Comparison of ENCODE assay signal across 24 cellular contexts in genomic region chr22:34427436-34427835, GRCh38.
DNase-seq lines count a peak whose midpoint lies in the region; FAIRE-seq and TF ChIP-seq lines count a peak whose summit lies in the region.
"Had no signal": no experiment of that assay in that cellular context is flagged by ENCODE, and none has a peak within 500 bp of the region (broad histone marks: within the 10 kb centered on the region; RNA-seq: fewer than 3 reads in every experiment).

No MANE protein-coding gene starts in this region.

- peaks cover 8% of the 10 kb centered on the region for H3K4me1 Mint-ChIP-seq in mesothelial cell of epicardium
- H3K4me1 Mint-ChIP-seq: CD4-positive, alpha-beta memory T cell; T-cell had no signal

- H3K27me3 ChIP-seq in bronchial epithelial cell (ENCODE audit: control insufficient read depth, insufficient read depth, low read length): no peaks in the 10 kb centered on the region

- H3K4me3 Mint-ChIP-seq in mesothelial cell of epicardium: no peak overlapping the region
- H3K4me3 Mint-ChIP-seq: CD4-positive, alpha-beta memory T cell; T-cell had no signal

- H3K36me3 ChIP-seq in bronchial epithelial cell (ENCODE audit: control insufficient read depth, insufficient read depth, low read length): no peaks in the 10 kb centered on the region

- no peaks in the 10 kb centered on the region for H3K36me3 Mint-ChIP-seq in mesothelial cell of epicardium
- H3K36me3 Mint-ChIP-seq: CD4-positive, alpha-beta memory T cell; T-cell had no signal

- peaks cover 10% of the 10 kb centered on the region for H3K9me3 Mint-ChIP-seq in mesothelial cell of epicardium

- peak; percentile 3 for DNase-seq in NCI-H82 (lab: John Stamatoyannopoulos, UW)
- no peak for DNase-seq in NCI-H82 treated with DMSO at 0.1 percent for 48 hours (lab: John Stamatoyannopoulos, UW; ENCODE audit: unreplicated experiment)
- peak; percentile 18 for DNase-seq in NCI-H1417 treated with DMSO at 0.1 percent for 48 hours (lab: John Stamatoyannopoulos, UW)
- DNase-seq in bronchial epithelial cell (ENCODE audit: low read depth): peak; percentile 13
- DNase-seq in mesothelial cell of epicardium (ENCODE audit: low spot score in 2 of 2, unreplicated experiment in 2 of 2): no peak
- no peak for DNase-seq in effector CD8-positive, alpha-beta T cell (lab: John Stamatoyannopoulos, UW)
- DNase-seq in AML-193 (lab: John Stamatoyannopoulos, UW): no peak
- DNase-seq in RKO (ENCODE audit: low spot score): no peak
- DNase-seq: C1 segment of cervical spinal cord; CD4-positive, alpha-beta memory T cell; COR-L47; DMS79; EL; GF-D8; IMR-90; KG1; MM.1S; NCI-H187 treated with DMSO at 0.1 percent for 48 hours; NCI-H226; NCI-H510A; T-cell had no signal

- no peak overlapping the region for H3K4me3 ChIP-seq in bronchial epithelial cell (ENCODE audit: low read depth, low read length)

- FAIRE-seq in bronchial epithelial cell (lab: Jason Lieb, UNC): no peak
- FAIRE-seq: A204.1, GM12891, RCC 7860 had no signal

- TF ChIP-seq CTCF in bronchial epithelial cell (IDR thresholded peaks at IDR 0.05; ENCODE audit: insufficient read depth, low read length, severe bottlenecking) (no peak), mesothelial cell of epicardium (IDR thresholded peaks at IDR 0.05; ENCODE audit: unreplicated experiment) (no peak)

- H3K27ac Mint-ChIP-seq in mesothelial cell of epicardium: peak overlapping the region; percentile 1
- H3K27ac Mint-ChIP-seq: CD4-positive, alpha-beta memory T cell; T-cell had no signal

- peaks cover 3% of the 10 kb centered on the region for H3K27me3 Mint-ChIP-seq in mesothelial cell of epicardium (ENCODE audit: low read depth)
- H3K27me3 Mint-ChIP-seq: CD4-positive, alpha-beta memory T cell had no signal

Comparison
In these comparisons a context has a peak if more than half of its experiments do, and no peak if none do; other contexts are left out.
1. DNase-seq: peak in NCI-H82 (single experiment), NCI-H1417 treated with DMSO at 0.1 percent for 48 hours (single experiment) and bronchial epithelial cell (single experiment); none in NCI-H82 treated with DMSO at 0.1 percent for 48 hours (single experiment), mesothelial cell of epicardium (0 of 2), effector CD8-positive, alpha-beta T cell (single experiment), AML-193 (0 of 2) and RKO (single experiment).